Comparison of ENCODE assay signal across 17 cellular contexts in the genomic region with DNA sequence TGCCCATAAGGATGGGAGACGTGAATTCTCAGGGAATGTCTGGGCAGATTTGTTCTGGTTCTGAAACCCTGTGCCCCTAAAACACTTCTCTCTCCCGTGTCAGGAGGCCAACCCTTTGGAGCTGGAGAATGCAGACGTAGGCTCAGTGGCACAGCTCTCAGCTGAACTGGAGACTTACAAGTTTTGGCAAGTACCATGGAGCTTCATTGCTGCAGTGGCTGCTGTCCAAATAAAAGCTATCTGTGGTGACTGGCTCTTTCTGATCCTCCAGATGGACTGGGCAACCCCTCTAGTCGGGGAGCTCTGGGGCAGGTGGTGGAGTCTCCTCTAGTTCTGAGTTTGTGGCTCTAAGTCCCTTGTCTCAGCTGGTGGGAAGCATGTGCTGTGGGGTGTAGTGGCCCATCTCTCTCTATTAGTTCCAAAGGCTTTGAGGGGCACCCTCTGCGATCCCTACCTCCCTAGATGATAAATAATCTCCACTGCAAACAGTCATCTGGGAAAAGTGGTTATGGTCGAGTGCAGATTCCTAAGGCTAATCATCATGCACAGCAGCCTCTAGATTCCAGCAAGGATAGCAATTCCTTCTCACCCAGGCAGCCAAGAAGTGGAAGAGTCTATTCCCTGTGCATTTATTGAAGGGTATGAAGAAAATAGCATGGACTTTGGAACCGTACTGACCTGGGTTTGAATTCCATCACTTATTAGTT.
DNase-seq lines count a peak whose midpoint lies in the region; ATAC-seq and TF ChIP-seq lines count a peak whose summit lies in the region.
"Had no signal": no experiment of that assay in that cellular context is flagged by ENCODE, and none has a peak within 500 bp of the region (broad histone marks: within the 10 kb centered on the region; RNA-seq: fewer than 3 reads in every experiment).

No MANE protein-coding gene starts in this region.

- WGBS in spleen, 5 donors: 68 to 81% (median 73%) methylated on average over 7 of the region's 7 CpGs

- DNase-seq in DMS 273 treated with DMSO at 0.1 percent for 48 hours (lab: John Stamatoyannopoulos, UW) (peak; percentile 47), M059J (ENCODE audit: low read depth) (peak; percentile 26), cardiac fibroblast (ENCODE audit: low read depth in 2 of 2) (peak; percentile 16 to 26), kidney tubule cell (ENCODE audit: low spot score) (peak; percentile 86), spleen (no peak)
- DNase-seq in stimulated activated CD4-positive, alpha-beta T cell treated with anti-CD3 and anti-CD28 coated beads, Interleukin-12 subunit alpha, Interleukin-12 subunit beta, amount 100 ng/mL, for 4 hours: no peak
- no peak for DNase-seq in activated naive CD4-positive, alpha-beta T cell treated with anti-CD3 and anti-CD28 coated beads, Interleukin-2, amount 50 U/mL, for 16 hours
- DNase-seq: activated CD8-positive, alpha-beta T cell treated with anti-CD3 and anti-CD28 coated beads, Interleukin-2, amount 10 ng/mL, durations not matched to agents 7 days and 5 days; activated effector memory CD4-positive, alpha-beta T cell treated with Interleukin-2 at 50 U/mL for 16 hours; effector CD4-positive, alpha-beta T cell; gastrocnemius medialis; NCI-H1105 treated with DMSO at 0.1 percent for 48 hours; NCI-H446; sigmoid colon had no signal

- no peaks in the 10 kb centered on the region for H3K27me3 ChIP-seq in spleen (replicated peaks in 1 of 7)
- H3K27me3 ChIP-seq: ascending aorta, gastrocnemius medialis, sigmoid colon had no signal

- no peak overlapping the region for H3K4me3 ChIP-seq in cardiac fibroblast (replicated peaks in 1 of 2; ENCODE audit: low read depth in 2 of 2, low read length in 2 of 2)
- no peak overlapping the region for H3K4me3 ChIP-seq in spleen
- H3K4me3 ChIP-seq: ascending aorta, gastrocnemius medialis, sigmoid colon had no signal

- no peaks in the 10 kb centered on the region for H3K4me1 ChIP-seq in spleen
- H3K4me1 ChIP-seq: ascending aorta, gastrocnemius medialis, sigmoid colon had no signal

- no peaks in the 10 kb centered on the region for H3K36me3 ChIP-seq in spleen
- H3K36me3 ChIP-seq: ascending aorta, gastrocnemius medialis, sigmoid colon had no signal

- no peak overlapping the region for H3K27ac ChIP-seq in spleen
- H3K27ac ChIP-seq: ascending aorta, gastrocnemius medialis, sigmoid colon had no signal

- peaks cover 0 to 9% (median 4%) of the 10 kb centered on the region in 8 donors for H3K9me3 ChIP-seq in spleen
- H3K9me3 ChIP-seq: ascending aorta, gastrocnemius medialis, sigmoid colon had no signal

- intact Hi-C loops in spleen (cut with DNase I; ENCODE audit: low total_unique reads): no loop called here

- TF ChIP-seq CTCF in cardiac fibroblast (IDR thresholded peaks at IDR 0.05; ENCODE audit: low read depth, low read length): no peak
- no peak for TF ChIP-seq CTCF in spleen (IDR thresholded peaks at IDR 0.05 in 8 of 11, conservative IDR thresholded peaks at IDR 0.05 in 3 of 11)

- no peak for TF ChIP-seq POLR2A in spleen (IDR thresholded peaks at IDR 0.05)

- no peak for ATAC-seq in GM19328 (IDR thresholded peaks at IDR 0.05; ENCODE audit: unreplicated experiment)
- ATAC-seq: activated CD8-positive, alpha-beta T cell treated with anti-CD3 and anti-CD28 coated beads, Interleukin-2, amount 10 ng/mL, durations not matched to agents 7 days and 5 days; gastrocnemius medialis; stimulated activated memory B cell treated with anti-CD40 and anti-IgM and Interleukin-4, amounts not matched to agents 10 μg/mL and 1 μg/mL and 100 μg/mL, for 72 hours had no signal

Comparison
In these comparisons a context has a peak if more than half of its experiments do, and no peak if none do; other contexts are left out.
1. DNase-seq: peak in DMS 273 treated with DMSO at 0.1 percent for 48 hours (single experiment), M059J (single experiment), cardiac fibroblast (2 of 2) and kidney tubule cell (single experiment); none in spleen (single experiment), stimulated activated CD4-positive, alpha-beta T cell treated with anti-CD3 and anti-CD28 coated beads, Interleukin-12 subunit alpha, Interleukin-12 subunit beta, amount 100 ng/mL, for 4 hours (single experiment) and activated naive CD4-positive, alpha-beta T cell treated with anti-CD3 and anti-CD28 coated beads, Interleukin-2, amount 50 U/mL, for 16 hours (single experiment).